ENCODE assay signal across 19 cellular contexts in the genomic region with DNA sequence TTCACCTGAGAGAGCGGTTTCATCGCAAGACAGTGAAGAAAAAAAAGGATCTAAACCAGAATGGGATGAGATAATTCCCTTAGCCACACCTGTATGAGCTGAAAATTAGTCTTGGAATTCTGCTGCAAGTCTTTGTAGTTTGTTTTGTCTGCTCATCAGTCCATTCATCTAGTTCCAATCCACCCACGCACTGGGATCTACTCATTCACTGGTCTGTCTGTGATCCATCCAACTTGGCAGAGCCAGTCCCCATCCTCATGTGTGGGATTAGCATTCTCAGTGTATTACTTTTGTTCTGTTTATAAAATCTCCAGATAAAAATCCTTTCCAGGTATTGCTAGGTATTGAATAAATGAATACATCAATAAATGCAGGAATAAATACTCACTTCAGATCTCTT.
"Had no signal": no experiment of that assay in that cellular context is flagged by ENCODE, and none has a peak within 500 bp of the region (broad histone marks: within the 10 kb centered on the region; RNA-seq: fewer than 3 reads in every experiment).

No MANE protein-coding gene starts in this region.

- H3K27me3 ChIP-seq: body of pancreas, gastrocnemius medialis, stomach, testis, vagina had no signal

- H3K4me2 ChIP-seq: smooth muscle cell had no signal

- H3K4me3 ChIP-seq: body of pancreas, gastrocnemius medialis, smooth muscle cell, stomach, testis, vagina had no signal

- H2AFZ ChIP-seq: parathyroid adenoma had no signal

- H3K9me3 ChIP-seq: body of pancreas, gastrocnemius medialis, neutrophil, stomach, testis, vagina had no signal

- H3K9ac ChIP-seq: parathyroid adenoma had no signal

- ATAC-seq: body of pancreas; gastrocnemius medialis; left cardiac atrium; sciatic nerve; stimulated activated memory B cell treated with anti-CD40 and anti-IgM and Interleukin-4, amounts not matched to agents 10 μg/mL and 1 μg/mL and 100 μg/mL, for 72 hours had no signal

- H3K36me3 ChIP-seq: gastrocnemius medialis, neutrophil, stomach, vagina had no signal

- H3K4me1 ChIP-seq: gastrocnemius medialis, parathyroid adenoma, testis had no signal

- H3K79me2 ChIP-seq: parathyroid adenoma had no signal

- DNase-seq: activated CD4-positive, alpha-beta memory T cell treated with anti-CD3 and anti-CD28 coated beads for 36 hours; activated CD4-positive, alpha-beta T cell treated with anti-CD3 and anti-CD28 coated beads for 48 hours; activated effector memory CD4-positive, alpha-beta T cell treated with anti-CD3 and anti-CD28 coated beads, Interleukin-2, amount 50 U/mL, for 16 hours; activated naive CD4-positive, alpha-beta T cell treated with anti-CD3 and anti-CD28 coated beads, Interleukin-2, amount 10 ng/mL, durations not matched to agents 7 days and 5 days; body of pancreas; caudate nucleus; effector CD8-positive, alpha-beta T cell; gastrocnemius medialis; hypothalamus; left cardiac atrium; stimulated activated CD4-positive, alpha-beta T cell treated with anti-CD3 and anti-CD28 coated beads, Interleukin-15, amount 100 ng/mL, for 24 hours; stomach; testis had no signal

- H3K27ac ChIP-seq: body of pancreas, gastrocnemius medialis, neutrophil, parathyroid adenoma, stomach, testis, vagina had no signal
